In genomic region chr2:183532514-183532913, GRCh38 we compare ENCODE assay signal across 26 cellular contexts.
A peak's percentile ranks its signal among the peaks of the same experiment; 100 is the strongest.
DNase-seq lines count a peak whose midpoint lies in the region; ATAC-seq and TF ChIP-seq lines count a peak whose summit lies in the region.
"Had no signal": no experiment of that assay in that cellular context is flagged by ENCODE, and none has a peak within 500 bp of the region (broad histone marks: within the 10 kb centered on the region; RNA-seq: fewer than 3 reads in every experiment).

No MANE protein-coding gene starts in this region.

- no CpG with 5 or more reads among the region's 3 CpGs for WGBS in H9 (ENCODE audit: extremely low coverage, insufficient read length, low lambda C conversion rate)

- H3K27me3 ChIP-seq in H9 (ENCODE audit: insufficient read depth, low read length) (no peaks in the 10 kb centered on the region), RWPE2 (ENCODE audit: insufficient read depth, poor library complexity, severe bottlenecking) (peaks cover 3% of the 10 kb centered on the region), foreskin keratinocyte (no peaks in the 10 kb centered on the region)
- H3K27me3 ChIP-seq: BLaER1, colonic mucosa, ovary, right atrium auricular region, spleen, suprapubic skin had no signal

- H3K56ac ChIP-seq in H9 (ENCODE audit: insufficient read length, low read depth, low read length): no peak overlapping the region

- no peaks in the 10 kb centered on the region for H3K9me3 ChIP-seq in H9 (ENCODE audit: control insufficient read depth, low read depth, low read length)
- no peaks in the 10 kb centered on the region for H3K9me3 ChIP-seq in RWPE2 (ENCODE audit: severe bottlenecking)
- H3K9me3 ChIP-seq: BLaER1, colonic mucosa, ovary, right atrium auricular region had no signal

- peaks cover 0 to 2% of the 10 kb centered on the region in 2 experiments; a peak in 2 of 5 replicates for H3K9me3 Mint-ChIP-seq in H9

- H2BK20ac ChIP-seq in H9 (ENCODE audit: low read depth, low read length, poor library complexity, severe bottlenecking): no peak overlapping the region

- no peak overlapping the region for H2BK5ac ChIP-seq in H9 (ENCODE audit: insufficient read length, low read length)

- H3K18ac ChIP-seq in H9 (ENCODE audit: insufficient read length, low read depth, low read length): no peak overlapping the region

- no peaks in the 10 kb centered on the region for H3K23me2 ChIP-seq in H9 (ENCODE audit: insufficient read length, low read depth, low read length, poor library complexity, severe bottlenecking)

- no peak overlapping the region for H2BK15ac ChIP-seq in H9 (ENCODE audit: low read depth, low read length)

- intact Hi-C loops in posterior vena cava (cut with DNase I): no loop called here

- no peak overlapping the region for H2AK5ac ChIP-seq in H9 (ENCODE audit: insufficient read length, low read length)

- H4K91ac ChIP-seq in H9 (ENCODE audit: insufficient read length, low read depth, low read length): no peak overlapping the region

- H3K36me3 ChIP-seq in RWPE2 (ENCODE audit: low read depth): no peaks in the 10 kb centered on the region
- H3K36me3 ChIP-seq: BLaER1, colonic mucosa, ovary, right atrium auricular region, spleen, suprapubic skin had no signal

- no peak overlapping the region for H3K14ac ChIP-seq in H9 (ENCODE audit: insufficient read depth, low read length)

- H3K23ac ChIP-seq in H9 (ENCODE audit: insufficient read length, low read depth, low read length): no peak overlapping the region

- no peak overlapping the region for H3K4me2 ChIP-seq in H9 (ENCODE audit: insufficient read depth, insufficient read length, low read length)
- H3K4me2 ChIP-seq: BLaER1 had no signal

- H3K79me2 ChIP-seq in H9 (ENCODE audit: insufficient read depth, low read length): no peaks in the 10 kb centered on the region

- H2AFZ ChIP-seq in H9 (ENCODE audit: low read length): no peak overlapping the region

- H3T11ph ChIP-seq in H9 (ENCODE audit: low read length): no peak overlapping the region

- no peak overlapping the region for H3K4ac ChIP-seq in H9 (ENCODE audit: low read depth, low read length)

- peaks cover 20% of the 10 kb centered on the region for H3K27me3 Mint-ChIP-seq in H9 (ENCODE audit: low read depth)
- H3K27me3 Mint-ChIP-seq: activated T-cell treated with anti-CD3 and anti-CD28 coated beads, Interleukin-2, amount 50 U/mL, for 24 hours; natural killer cell treated with Interleukin-12 subunit alpha and Interleukin-12 subunit beta and Interleukin-15 and Interleukin-18, amount 100 ng/mL, for 72 hours; stimulated activated naive B cell treated with anti-CD40 and anti-IgM and Interleukin-4, amounts not matched to agents 10 μg/mL and 1 μg/mL and 100 μg/mL, for 72 hours had no signal

- H3K27ac ChIP-seq in H9 (ENCODE audit: insufficient read length, low read depth, low read length) (no peak overlapping the region), RWPE2 (ENCODE audit: poor library complexity, severe bottlenecking) (no peak overlapping the region), foreskin keratinocyte (no peak overlapping the region)
- H3K27ac ChIP-seq: BLaER1, colonic mucosa, HL-60, ovary, right atrium auricular region, spleen, suprapubic skin had no signal

- H3K4me3 Mint-ChIP-seq in H9: peak overlapping the region in 1 of 2 experiments; percentile 21; a peak in 1 of 5 replicates
- H3K4me3 Mint-ChIP-seq: activated T-cell treated with anti-CD3 and anti-CD28 coated beads, Interleukin-2, amount 50 U/mL, for 24 hours; immature natural killer cell; natural killer cell treated with Interleukin-12 subunit alpha and Interleukin-12 subunit beta and Interleukin-15 and Interleukin-18, amount 100 ng/mL, for 72 hours; stimulated activated naive B cell treated with anti-CD40 and anti-IgM and Interleukin-4, amounts not matched to agents 10 μg/mL and 1 μg/mL and 100 μg/mL, for 72 hours had no signal

- H4K5ac ChIP-seq in H9 (ENCODE audit: insufficient read length, low read depth, low read length): no peak overlapping the region

- H4K8ac ChIP-seq in H9 (replicated peaks; ENCODE audit: insufficient read length, low read depth, low read length): no peak overlapping the region

- H3K4me1 Mint-ChIP-seq in H9: peaks cover 41 to 55% of the 10 kb centered on the region in 2 experiments
- H3K4me1 Mint-ChIP-seq: immature natural killer cell; stimulated activated naive B cell treated with anti-CD40 and anti-IgM and Interleukin-4, amounts not matched to agents 10 μg/mL and 1 μg/mL and 100 μg/mL, for 72 hours had no signal

- H2BK12ac ChIP-seq in H9 (ENCODE audit: insufficient read length, low read depth, low read length): no peak overlapping the region

- DNase-seq in H9 (peak; percentile 69), RWPE2 (ENCODE audit: low spot score) (no peak), foreskin keratinocyte (peak; percentile 37 to 77), left kidney (ENCODE audit: low read depth, low spot score) (peak; percentile 38), posterior vena cava (ENCODE audit: low spot score) (no peak), NCI-H2107 (lab: John Stamatoyannopoulos, UW) (no peak)
- DNase-seq: activated CD4-positive, alpha-beta T cell treated with anti-CD3 and anti-CD28 coated beads for 48 hours; activated T-cell treated with anti-CD3 and anti-CD28 coated beads, Interleukin-2, amount 50 U/mL, for 24 hours; colonic mucosa; COR-L47; DND-41; immature natural killer cell; NCI-H1436; NCI-H2171 treated with DMSO at 0.1 percent for 48 hours; NCI-H526; ovary; spleen; stimulated activated CD4-positive, alpha-beta T cell treated with anti-CD3 and anti-CD28 coated beads, Interleukin-4, amount 100 ng/mL, for 1 hour; stimulated activated naive B cell treated with anti-CD40 and anti-IgM and Interleukin-4, amounts not matched to agents 10 μg/mL and 1 μg/mL and 100 μg/mL, for 72 hours had no signal

- ATAC-seq in RWPE2 (ENCODE audit: low read depth): peak; percentile 66; the same call in 2 of the 3 replicates
- ATAC-seq in foreskin keratinocyte: peak; percentile 81
- no peak for ATAC-seq in GM18870 (IDR thresholded peaks at IDR 0.05; ENCODE audit: unreplicated experiment)
- ATAC-seq: natural killer cell treated with Interleukin-12 subunit alpha and Interleukin-12 subunit beta and Interleukin-15 and Interleukin-18, amount 100 ng/mL, for 72 hours; SK-N-SH treated with all-trans-retinoic acid at 6 μM for 48 hours; stimulated activated naive B cell treated with anti-CD40 and anti-IgM and Interleukin-4, amounts not matched to agents 10 μg/mL and 1 μg/mL and 100 μg/mL, for 72 hours had no signal

- no peak overlapping the region for H3K4me3 ChIP-seq in RWPE2 (ENCODE audit: severe bottlenecking)
- H3K4me3 ChIP-seq: BLaER1, colonic mucosa, ovary, right atrium auricular region, spleen, suprapubic skin had no signal

- no peaks in the 10 kb centered on the region for H4K20me1 ChIP-seq in H9 (ENCODE audit: control insufficient read depth, insufficient read depth, insufficient read length)
- H4K20me1 ChIP-seq: BLaER1 had no signal

- H2BK120ac ChIP-seq in H9 (ENCODE audit: low read depth, low read length, poor library complexity, severe bottlenecking): no peak overlapping the region

- no peaks in the 10 kb centered on the region for H3K79me1 ChIP-seq in H9 (ENCODE audit: insufficient read depth, low read depth, low read length, poor library complexity, severe bottlenecking)

- no peak overlapping the region for H3K9ac ChIP-seq in H9 (ENCODE audit: extremely low read depth, insufficient read length, low read length)
- H3K9ac ChIP-seq: BLaER1 had no signal

- H3K27ac Mint-ChIP-seq in H9: no peak overlapping the region; a peak in 1 of 7 replicates
- H3K27ac Mint-ChIP-seq: activated T-cell treated with anti-CD3 and anti-CD28 coated beads, Interleukin-2, amount 50 U/mL, for 24 hours; immature natural killer cell; natural killer cell treated with Interleukin-12 subunit alpha and Interleukin-12 subunit beta and Interleukin-15 and Interleukin-18, amount 100 ng/mL, for 72 hours; stimulated activated naive B cell treated with anti-CD40 and anti-IgM and Interleukin-4, amounts not matched to agents 10 μg/mL and 1 μg/mL and 100 μg/mL, for 72 hours had no signal

- H3K4me1 ChIP-seq in H9 (ENCODE audit: insufficient read depth, low read length): peaks cover 11% of the 10 kb centered on the region; the same call in 1 of the 2 replicates
- H3K4me1 ChIP-seq in RWPE2 (ENCODE audit: insufficient read depth, poor library complexity, severe bottlenecking): peaks cover 3% of the 10 kb centered on the region
- no peaks in the 10 kb centered on the region for H3K4me1 ChIP-seq in foreskin keratinocyte
- H3K4me1 ChIP-seq: BLaER1, colonic mucosa, right atrium auricular region, spleen, suprapubic skin had no signal

- no peak for TF ChIP-seq CTCF in H9 (conservative IDR thresholded peaks at IDR 0.05)
- no peak for TF ChIP-seq CTCF in RWPE2 (IDR thresholded peaks at IDR 0.05; ENCODE audit: poor library complexity, severe bottlenecking)
- no peak for TF ChIP-seq CTCF in foreskin keratinocyte (conservative IDR thresholded peaks at IDR 0.05)

- H3K36me3 Mint-ChIP-seq in H9 (ENCODE audit: insufficient read depth in 1 of 3, low read depth in 3 of 3): peaks cover 0 to under 1% (median 0%) of the 10 kb centered on the region in 3 experiments; a peak in 2 of 7 replicates
- H3K36me3 Mint-ChIP-seq: immature natural killer cell; natural killer cell treated with Interleukin-12 subunit alpha and Interleukin-12 subunit beta and Interleukin-15 and Interleukin-18, amount 100 ng/mL, for 72 hours; stimulated activated naive B cell treated with anti-CD40 and anti-IgM and Interleukin-4, amounts not matched to agents 10 μg/mL and 1 μg/mL and 100 μg/mL, for 72 hours had no signal

Comparison
In these comparisons a context has a peak if more than half of its experiments do, and no peak if none do; other contexts are left out.
1. DNase-seq: peak in H9 (single experiment), foreskin keratinocyte (2 of 2) and left kidney (single experiment); none in RWPE2 (single experiment), posterior vena cava (single experiment) and NCI-H2107 (single experiment).